In genomic region chr22:49616356-49617231, GRCh38 we compare ENCODE assay signal across 18 cellular contexts.
DNase-seq lines count a peak whose midpoint lies in the region; ATAC-seq and TF ChIP-seq lines count a peak whose summit lies in the region.
"Had no signal": no experiment of that assay in that cellular context is flagged by ENCODE, and none has a peak within 500 bp of the region (broad histone marks: within the 10 kb centered on the region; RNA-seq: fewer than 3 reads in every experiment).

No MANE protein-coding gene starts in this region.

- H3K27ac Mint-ChIP-seq in activated naive CD4-positive, alpha-beta T cell treated with anti-CD3 and anti-CD28 coated beads, Interleukin-2, amount 50 U/mL, for 72 hours = no peak overlapping the region
- H3K27ac Mint-ChIP-seq in CD14-positive monocyte = no peak overlapping the region
- H3K27ac Mint-ChIP-seq in stimulated activated naive B cell treated with anti-CD40 and anti-IgM and Interleukin-4, amounts not matched to agents 10 μg/mL and 1 μg/mL and 100 μg/mL, for 72 hours = peak overlapping the region; percentile 73
- H3K27ac Mint-ChIP-seq: CD4-positive, alpha-beta T cell had no signal

- H3K36me3 Mint-ChIP-seq in activated naive CD4-positive, alpha-beta T cell treated with anti-CD3 and anti-CD28 coated beads, Interleukin-2, amount 50 U/mL, for 72 hours = peaks cover 9 to 10% of the 10 kb centered on the region in 2 donors
- peaks cover 44 to 72% of the 10 kb centered on the region in 2 donors for H3K36me3 Mint-ChIP-seq in CD14-positive monocyte
- peaks cover 39 to 42% of the 10 kb centered on the region in 2 donors for H3K36me3 Mint-ChIP-seq in stimulated activated naive B cell treated with anti-CD40 and anti-IgM and Interleukin-4, amounts not matched to agents 10 μg/mL and 1 μg/mL and 100 μg/mL, for 72 hours

- no peak for ATAC-seq in activated naive CD4-positive, alpha-beta T cell treated with anti-CD3 and anti-CD28 coated beads, Interleukin-2, amount 50 U/mL, for 72 hours
- ATAC-seq in stimulated activated naive B cell treated with anti-CD40 and anti-IgM and Interleukin-4, amounts not matched to agents 10 μg/mL and 1 μg/mL and 100 μg/mL, for 72 hours (replicated peaks) = no peak
- ATAC-seq in GM18909 (IDR thresholded peaks at IDR 0.05; ENCODE audit: poor library complexity, unreplicated experiment) = no peak
- ATAC-seq: GM12878 had no signal

- intact Hi-C loops in CD14-positive monocyte (cut with micrococcal nuclease) = no loop called here

- H3K9me3 Mint-ChIP-seq in activated naive CD4-positive, alpha-beta T cell treated with anti-CD3 and anti-CD28 coated beads, Interleukin-2, amount 50 U/mL, for 72 hours = peaks cover 0 to 9% of the 10 kb centered on the region in 2 donors
- peaks cover 40 to 54% (median 46%) of the 10 kb centered on the region in 7 donors for H3K9me3 Mint-ChIP-seq in CD14-positive monocyte
- H3K9me3 Mint-ChIP-seq in stimulated activated naive B cell treated with anti-CD40 and anti-IgM and Interleukin-4, amounts not matched to agents 10 μg/mL and 1 μg/mL and 100 μg/mL, for 72 hours = peaks cover 7 to 8% of the 10 kb centered on the region in 2 donors

- H3K4me3 Mint-ChIP-seq in CD14-positive monocyte = no peak overlapping the region
- no peak overlapping the region for H3K4me3 Mint-ChIP-seq in stimulated activated naive B cell treated with anti-CD40 and anti-IgM and Interleukin-4, amounts not matched to agents 10 μg/mL and 1 μg/mL and 100 μg/mL, for 72 hours
- H3K4me3 Mint-ChIP-seq: CD4-positive, alpha-beta T cell had no signal

- no peaks in the 10 kb centered on the region for H3K4me1 Mint-ChIP-seq in CD14-positive monocyte
- H3K4me1 Mint-ChIP-seq in stimulated activated naive B cell treated with anti-CD40 and anti-IgM and Interleukin-4, amounts not matched to agents 10 μg/mL and 1 μg/mL and 100 μg/mL, for 72 hours = peaks cover 0 to 2% of the 10 kb centered on the region in 2 donors

- peaks cover 0 to 2% (median 1%) of the 10 kb centered on the region in 3 donors for H3K27me3 Mint-ChIP-seq in CD14-positive monocyte (ENCODE audit: low read depth in 3 of 3)
- H3K27me3 Mint-ChIP-seq in stimulated activated naive B cell treated with anti-CD40 and anti-IgM and Interleukin-4, amounts not matched to agents 10 μg/mL and 1 μg/mL and 100 μg/mL, for 72 hours = no peaks in the 10 kb centered on the region
- H3K27me3 Mint-ChIP-seq: CD4-positive, alpha-beta T cell had no signal

- no peak for TF ChIP-seq CTCF in CD14-positive monocyte (IDR thresholded peaks at IDR 0.05)

- DNase-seq in activated naive CD4-positive, alpha-beta T cell treated with anti-CD3 and anti-CD28 coated beads, Interleukin-2, amount 50 U/mL, for 16 hours = peak; percentile 7
- no peak for DNase-seq in activated naive CD4-positive, alpha-beta T cell treated with anti-CD3 and anti-CD28 coated beads, Interleukin-2, amount 50 U/mL, for 72 hours (ENCODE audit: low spot score in 2 of 2)
- DNase-seq in CD14-positive monocyte (ENCODE audit: low spot score) = peak; percentile 39
- peak; percentile 41 for DNase-seq in islet precursor cell
- no peak for DNase-seq in stimulated activated naive B cell treated with anti-CD40 and anti-IgM and Interleukin-4, amounts not matched to agents 10 μg/mL and 1 μg/mL and 100 μg/mL, for 72 hours
- no peak for DNase-seq in GDM1 (lab: John Stamatoyannopoulos, UW)
- no peak for DNase-seq in HUDEP-2 (lab: John Stamatoyannopoulos, UW; ENCODE audit: unreplicated experiment in 76 of 76)
- DNase-seq: Calu3; CD4-positive, alpha-beta T cell; KBM-7; NCI-H1048; NCI-H2107; NCI-H226; NCI-H526 treated with DMSO at 0.1 percent for 48 hours; NK-92 treated with Interleukin-12 subunit alpha and Interleukin-12 subunit beta, amount 100 ng/mL, for 24 hours; OCI-M1 had no signal

Comparison
In these comparisons a context has a peak if more than half of its experiments do, and no peak if none do; other contexts are left out.
1. DNase-seq: peak in activated naive CD4-positive, alpha-beta T cell treated with anti-CD3 and anti-CD28 coated beads, Interleukin-2, amount 50 U/mL, for 16 hours (single experiment), CD14-positive monocyte (single experiment) and islet precursor cell (single experiment); none in activated naive CD4-positive, alpha-beta T cell treated with anti-CD3 and anti-CD28 coated beads, Interleukin-2, amount 50 U/mL, for 72 hours (0 of 2), stimulated activated naive B cell treated with anti-CD40 and anti-IgM and Interleukin-4, amounts not matched to agents 10 μg/mL and 1 μg/mL and 100 μg/mL, for 72 hours (single experiment), GDM1 (single experiment) and HUDEP-2 (0 of 76).